Comparison of ENCODE assay signal across 19 cellular contexts in the genomic region with DNA sequence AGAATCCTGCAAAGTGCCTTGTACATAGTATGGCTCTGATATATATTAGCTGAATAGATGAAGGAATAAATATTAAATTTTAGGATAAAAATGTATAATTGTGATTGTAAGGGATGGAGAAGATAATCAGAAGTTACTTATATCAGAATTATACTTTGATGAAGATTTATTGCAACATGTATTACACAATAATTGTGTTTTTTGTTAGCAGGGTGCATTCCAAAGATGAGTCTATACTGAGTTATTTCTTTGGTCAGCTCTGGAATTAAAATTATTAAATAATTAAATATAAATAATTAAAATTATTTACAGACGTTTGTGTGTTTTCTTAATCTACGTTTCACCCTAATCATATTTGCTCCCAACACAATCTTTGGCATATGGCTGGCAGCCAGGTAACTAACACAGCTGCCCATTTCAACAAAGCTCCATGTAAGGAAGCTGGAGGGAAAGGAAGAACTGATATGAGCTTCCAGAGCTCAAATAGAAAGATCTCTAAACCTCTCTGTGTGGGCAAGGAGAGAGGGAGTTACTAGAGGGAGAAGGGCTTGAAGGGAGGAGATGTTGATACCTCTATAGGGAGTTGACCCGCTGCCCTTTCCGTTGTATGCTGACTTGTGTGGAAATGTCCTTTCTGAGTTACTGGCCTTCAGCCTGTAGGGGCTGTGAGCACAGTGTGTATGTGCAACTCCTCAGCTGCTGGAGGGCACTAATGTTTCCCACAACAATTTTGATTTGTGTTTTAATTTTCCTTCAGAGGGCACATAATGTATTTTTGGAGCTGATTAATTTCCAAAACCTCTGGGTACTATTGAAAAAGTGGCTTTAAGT.
"Had no signal": no experiment of that assay in that cellular context is flagged by ENCODE, and none has a peak within 500 bp of the region (broad histone marks: within the 10 kb centered on the region; RNA-seq: fewer than 3 reads in every experiment).

No MANE protein-coding gene starts in this region.

- H3K4me3 ChIP-seq: breast epithelium, skin epidermis, tibial nerve, uterus had no signal

- H3K27me3 ChIP-seq: breast epithelium, tibial nerve, uterus had no signal

- ATAC-seq: effector memory CD8-positive, alpha-beta T cell; left colon; naive thymus-derived CD8-positive, alpha-beta T cell had no signal

- DNase-seq: activated CD4-positive, alpha-beta memory T cell treated with anti-CD3 and anti-CD28 coated beads, Interleukin-2, amount 10 ng/mL, durations not matched to agents 7 days and 5 days; activated gamma-delta T cell treated with Interleukin-2 at 50 U/mL for 16 hours; activated T-cell treated with anti-CD3 and anti-CD28 coated beads, Interleukin-2, amount 50 U/mL, for 48 hours; cerebellar nuclear complex; dermis blood vessel endothelial cell; effector memory CD8-positive, alpha-beta T cell; left colon; naive thymus-derived CD8-positive, alpha-beta T cell; posterior cingulate gyrus; stimulated activated CD4-positive, alpha-beta T cell treated with anti-CD3 and anti-CD28 coated beads, Interleukin-4, amount 100 ng/mL, for 24 hours; stimulated activated naive CD4-positive, alpha-beta T cell; substantia nigra; T-helper 1 cell; T1000; uterus had no signal

- H3K9me3 ChIP-seq: breast epithelium, tibial nerve, uterus had no signal

- H3K36me3 ChIP-seq: breast epithelium, tibial nerve, uterus had no signal

- H3K27ac ChIP-seq: breast epithelium, epithelial cell of prostate, skin epidermis, tibial nerve, uterus had no signal

- H3K4me1 ChIP-seq: breast epithelium, uterus had no signal
